Comparison of ENCODE assay signal across 20 cellular contexts in the genomic region with DNA sequence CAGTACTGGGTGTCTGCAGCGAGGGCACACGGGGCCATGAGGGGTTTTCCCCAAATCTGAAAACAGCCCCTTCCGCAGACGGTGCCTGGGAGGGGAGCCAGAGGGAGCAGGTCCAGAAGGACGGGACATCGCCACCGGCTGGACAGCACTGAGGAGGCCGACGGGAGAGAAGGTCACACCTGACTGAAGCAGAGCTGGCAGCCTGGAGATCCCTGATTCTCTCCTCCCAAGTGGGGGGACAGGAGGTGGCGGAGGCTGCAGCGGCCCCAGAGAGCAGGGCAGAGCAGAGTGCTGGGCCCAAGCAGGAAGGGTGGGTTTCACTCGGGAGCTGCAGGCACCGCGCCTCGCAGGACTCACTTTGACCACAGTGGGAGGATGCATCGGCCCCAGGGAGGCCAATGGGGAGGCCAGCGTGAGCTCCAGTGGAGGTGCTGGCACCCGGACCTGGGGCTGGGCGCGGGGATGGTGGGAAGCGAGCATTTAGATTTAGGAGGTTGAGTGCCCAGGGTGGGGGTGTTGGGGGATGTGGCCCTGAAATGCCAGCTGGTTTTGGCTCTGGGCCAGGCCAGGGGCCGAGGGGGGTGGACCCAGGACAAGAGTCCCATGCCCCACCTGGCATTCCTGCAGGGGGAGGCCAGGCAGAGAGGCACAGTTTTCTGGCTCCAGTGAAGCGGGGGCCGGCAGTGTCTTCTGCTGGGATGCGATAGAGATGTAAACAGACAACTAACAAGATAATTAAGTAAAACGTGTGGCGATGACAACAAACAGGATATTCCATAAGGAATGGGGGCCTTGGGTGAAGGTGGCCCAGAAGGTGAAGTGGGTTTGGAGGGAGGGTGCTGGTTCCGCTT.
DNase-seq lines count a peak whose midpoint lies in the region; ATAC-seq and TF ChIP-seq lines count a peak whose summit lies in the region.
"Had no signal": no experiment of that assay in that cellular context is flagged by ENCODE, and none has a peak within 500 bp of the region (broad histone marks: within the 10 kb centered on the region; RNA-seq: fewer than 3 reads in every experiment).

No MANE protein-coding gene starts in this region.

- H3K4me1 Mint-ChIP-seq in Calu3 (ENCODE audit: low read depth, unreplicated experiment) (peaks cover 51% of the 10 kb centered on the region), T-helper 17 cell (peaks cover 6% of the 10 kb centered on the region)
- H3K4me1 Mint-ChIP-seq: activated CD4-positive, alpha-beta memory T cell treated with anti-CD3 and anti-CD28 coated beads, Interleukin-2, amount 10 ng/mL, durations not matched to agents 7 days and 5 days; IgD-negative memory B cell; immature natural killer cell had no signal

- H3K4me3 Mint-ChIP-seq in Calu3 (ENCODE audit: low read depth, unreplicated experiment), result no peak overlapping the region
- no peak overlapping the region for H3K4me3 Mint-ChIP-seq in T-helper 17 cell
- H3K4me3 Mint-ChIP-seq: activated CD4-positive, alpha-beta memory T cell treated with anti-CD3 and anti-CD28 coated beads, Interleukin-2, amount 10 ng/mL, durations not matched to agents 7 days and 5 days; CD8-positive, alpha-beta T cell; IgD-negative memory B cell; immature natural killer cell had no signal

- peaks cover 25% of the 10 kb centered on the region for H3K36me3 Mint-ChIP-seq in Calu3 (ENCODE audit: insufficient read depth, unreplicated experiment)
- H3K36me3 Mint-ChIP-seq in T-helper 17 cell (ENCODE audit: low read depth), result no peaks in the 10 kb centered on the region
- H3K36me3 Mint-ChIP-seq: CD8-positive, alpha-beta T cell; immature natural killer cell had no signal

- H3K9me3 ChIP-seq in BE2C (no peaks in the 10 kb centered on the region), right cardiac atrium (ENCODE audit: control insufficient read depth, low read length) (no peaks in the 10 kb centered on the region), T-helper 17 cell (ENCODE audit: control insufficient read depth, low read length, poor library complexity, severe bottlenecking) (no peaks in the 10 kb centered on the region)
- H3K9me3 ChIP-seq: ascending aorta, HAP-1, ovary, uterus had no signal

- intact Hi-C loops in Calu3 (cut with micrococcal nuclease; ENCODE audit: unreplicated experiment) (no loop called here), right cardiac atrium (cut with DNase I) (no loop called here), posterior vena cava (cut with DNase I) (loop anchor here (2.0 kb wide), 2 partner anchors 281 to 285 kb away; no protein-coding TSS in a partner anchor)

- CTCF ChIA-PET in Calu3 (lab: Charles Lee), result interaction anchor here (0.6 to 2.5 kb wide), 3 partner anchors 11 to 284 kb away, joined by 3 to 17 read pairs (median 5); no protein-coding TSS in a partner anchor

- no peak for TF ChIP-seq CTCF in BE2C (IDR thresholded peaks at IDR 0.05; ENCODE audit: low read depth, low read length)
- TF ChIP-seq CTCF in Calu3 (IDR thresholded peaks at IDR 0.05; ENCODE audit: unreplicated experiment), result no peak

- no peaks in the 10 kb centered on the region for H3K9me3 Mint-ChIP-seq in Calu3 (ENCODE audit: low read depth, unreplicated experiment)
- H3K9me3 Mint-ChIP-seq: activated CD4-positive, alpha-beta memory T cell treated with anti-CD3 and anti-CD28 coated beads, Interleukin-2, amount 10 ng/mL, durations not matched to agents 7 days and 5 days; CD8-positive, alpha-beta T cell; IgD-negative memory B cell; immature natural killer cell had no signal

- ATAC-seq in right cardiac atrium (no peak), GM21619 (IDR thresholded peaks at IDR 0.05; ENCODE audit: unreplicated experiment) (no peak), T-helper 17 cell (no peak)
- ATAC-seq: CD8-positive, alpha-beta T cell had no signal

- H3K27ac ChIP-seq in right cardiac atrium (ENCODE audit: low read length), result no peak overlapping the region
- H3K27ac ChIP-seq: epithelial cell of prostate, ovary, uterus had no signal

- H3K4me3 ChIP-seq in BE2C (ENCODE audit: low read depth, low read length) (no peak overlapping the region), right cardiac atrium (ENCODE audit: low read length) (no peak overlapping the region)
- H3K4me3 ChIP-seq: ascending aorta, HAP-1, ovary, uterus had no signal

- peak overlapping the region; percentile 39 for H3K27ac Mint-ChIP-seq in Calu3 (ENCODE audit: unreplicated experiment)
- H3K27ac Mint-ChIP-seq in T-helper 17 cell, result no peak overlapping the region
- H3K27ac Mint-ChIP-seq: activated CD4-positive, alpha-beta memory T cell treated with anti-CD3 and anti-CD28 coated beads, Interleukin-2, amount 10 ng/mL, durations not matched to agents 7 days and 5 days; CD8-positive, alpha-beta T cell; IgD-negative memory B cell; immature natural killer cell had no signal

- H3K27me3 Mint-ChIP-seq in Calu3 (ENCODE audit: unreplicated experiment) (peaks cover 1% of the 10 kb centered on the region), T-helper 17 cell (peaks cover 62% of the 10 kb centered on the region)

- peak; percentile 13 for DNase-seq in BE2C
- no peak for DNase-seq in Calu3
- peak in 2 of 3 donors; percentile 12 to 58 for DNase-seq in right cardiac atrium
- peak; percentile 76 for DNase-seq in posterior vena cava (ENCODE audit: low spot score)
- DNase-seq in DMS 273 treated with DMSO at 0.1 percent for 48 hours (lab: John Stamatoyannopoulos, UW), result no peak
- no peak for DNase-seq in T-helper 17 cell
- DNase-seq: activated CD4-positive, alpha-beta memory T cell treated with anti-CD3 and anti-CD28 coated beads, Interleukin-2, amount 10 ng/mL, durations not matched to agents 7 days and 5 days; activated CD4-positive, CD25-positive, alpha-beta regulatory T cell; CD8-positive, alpha-beta T cell; central memory CD4-positive, alpha-beta T cell; DMS79; immature natural killer cell; NCI-H524 had no signal

- H3K4me1 ChIP-seq in BE2C (peaks cover 27% of the 10 kb centered on the region), right cardiac atrium (ENCODE audit: control insufficient read depth, insufficient read depth, low read length) (no peaks in the 10 kb centered on the region)
- H3K4me1 ChIP-seq: HAP-1 had no signal

- H3K36me3 ChIP-seq in BE2C, result no peaks in the 10 kb centered on the region
- H3K36me3 ChIP-seq: ascending aorta, HAP-1, ovary, uterus had no signal

- 64% methylated on average over 28 of the region's 28 CpGs for WGBS in right cardiac atrium

- BruUV-seq in Calu3 (replicated peaks; lab: Mats Ljungman, UMichigan), result no TSS peak

- H3K27me3 ChIP-seq in BE2C (no peaks in the 10 kb centered on the region), right cardiac atrium (ENCODE audit: control insufficient read depth, insufficient read depth) (no peaks in the 10 kb centered on the region)
- H3K27me3 ChIP-seq: ascending aorta, ovary, uterus had no signal

Comparison
In these comparisons a context has a peak if more than half of its experiments do, and no peak if none do; other contexts are left out.
1. DNase-seq: peak in BE2C (single experiment), right cardiac atrium (2 of 3) and posterior vena cava (single experiment); none in Calu3 (single experiment), DMS 273 treated with DMSO at 0.1 percent for 48 hours (single experiment) and T-helper 17 cell (0 of 3).
2. intact Hi-C loops: an anchor here in posterior vena cava (2.0 kb wide); none called in Calu3 and right cardiac atrium.